Comparison of ENCODE assay signal across 1 cellular context in the genomic region with DNA sequence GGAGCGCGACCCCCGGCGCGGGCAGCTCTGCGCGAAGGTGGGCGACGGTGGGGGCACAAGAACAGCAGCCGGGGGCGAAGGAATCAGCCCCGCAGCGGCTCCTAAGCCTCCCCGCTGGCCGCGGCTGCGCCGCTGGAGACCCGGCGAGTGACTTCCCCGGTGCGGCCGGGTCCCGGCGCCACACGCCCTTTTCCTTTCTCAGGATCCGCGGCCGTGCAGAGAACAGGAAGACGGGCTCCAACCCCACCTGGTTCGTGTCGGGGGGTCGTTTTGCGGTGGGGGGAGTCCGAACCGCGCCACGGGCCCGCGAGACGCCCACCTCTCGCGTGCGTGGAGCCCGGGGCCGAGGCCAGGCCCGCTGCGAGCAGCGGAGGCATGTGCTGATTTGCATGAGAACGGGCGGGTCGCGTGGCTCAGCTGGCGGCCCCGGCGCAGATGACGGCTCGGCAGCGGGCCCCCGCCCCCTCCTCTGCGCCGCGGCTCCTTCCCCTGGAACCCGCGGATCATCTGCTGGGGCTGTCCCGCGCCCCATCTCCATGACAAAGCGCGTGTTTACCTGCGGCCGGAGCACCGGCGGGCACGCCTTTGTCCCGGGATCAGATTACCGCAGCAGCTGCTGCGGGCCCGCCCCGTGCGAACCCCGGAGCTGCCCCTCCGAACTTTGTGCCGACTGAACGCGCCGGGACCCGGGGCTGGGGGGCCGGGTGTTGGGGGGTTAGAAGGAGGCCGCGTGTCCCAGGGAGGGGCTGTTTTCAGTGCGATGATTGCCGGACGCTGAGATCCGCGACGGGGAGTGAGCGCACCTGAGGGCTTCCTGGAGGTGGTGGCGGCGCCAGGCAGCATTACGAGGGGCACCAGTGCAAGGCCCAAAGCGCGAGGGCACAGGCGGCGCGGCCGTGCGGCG.
TF ChIP-seq lines count a peak whose summit lies in the region.

No MANE protein-coding gene starts in this region.

TF ChIP-seq in HEK293, 187 proteins besides CTCF, POLR2A, EP300 and RAD21 (continued from another document and continues in another):
- TF ChIP-seq ZNF221 (tag by site-specific recombination; IDR thresholded peaks at IDR 0.05; ENCODE audit: borderline replicate concordance) = no peak
- peak; percentile 79; the same call in 1 of the 2 replicates for TF ChIP-seq ZBTB20 (tag by site-specific recombination; IDR thresholded peaks at IDR 0.05)
- TF ChIP-seq ZEB2 (tag by site-specific recombination; IDR thresholded peaks at IDR 0.05) = peak; percentile 59; the same call in 1 of the 2 replicates
- 0 out of 2 replicates have a peak, but pooled peaks have one; percentile 25 for TF ChIP-seq KLF7 (tag by site-specific recombination; IDR thresholded peaks at IDR 0.05; ENCODE audit: borderline replicate concordance)
- no peak for TF ChIP-seq ZNF768 (tag by site-specific recombination; IDR thresholded peaks at IDR 0.05)
- TF ChIP-seq KLF9 (tag by site-specific recombination; IDR thresholded peaks at IDR 0.05; ENCODE audit: low read depth) = peak; percentile 81
- no peak for TF ChIP-seq ZNF585B (tag by site-specific recombination; IDR thresholded peaks at IDR 0.05)
- TF ChIP-seq ZNF776 (tag by site-specific recombination; IDR thresholded peaks at IDR 0.05; ENCODE audit: borderline replicate concordance) = peak; percentile 76; the same call in 1 of the 2 replicates
- TF ChIP-seq ZSCAN30 (tag by site-specific recombination; IDR thresholded peaks at IDR 0.05) = peak; percentile 49; the same call in 1 of the 2 replicates
- TF ChIP-seq, protein P1, sequence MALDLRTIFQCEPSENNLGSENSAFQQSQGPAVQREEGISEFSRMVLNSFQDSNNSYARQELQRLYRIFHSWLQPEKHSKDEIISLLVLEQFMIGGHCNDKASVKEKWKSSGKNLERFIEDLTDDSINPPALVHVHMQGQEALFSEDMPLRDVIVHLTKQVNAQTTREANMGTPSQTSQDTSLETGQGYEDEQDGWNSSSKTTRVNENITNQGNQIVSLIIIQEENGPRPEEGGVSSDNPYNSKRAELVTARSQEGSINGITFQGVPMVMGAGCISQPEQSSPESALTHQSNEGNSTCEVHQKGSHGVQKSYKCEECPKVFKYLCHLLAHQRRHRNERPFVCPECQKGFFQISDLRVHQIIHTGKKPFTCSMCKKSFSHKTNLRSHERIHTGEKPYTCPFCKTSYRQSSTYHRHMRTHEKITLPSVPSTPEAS (tag by site-specific recombination; IDR thresholded peaks at IDR 0.05) = peak; percentile 19; the same call in 1 of the 2 replicates
- TF ChIP-seq, protein P2, sequence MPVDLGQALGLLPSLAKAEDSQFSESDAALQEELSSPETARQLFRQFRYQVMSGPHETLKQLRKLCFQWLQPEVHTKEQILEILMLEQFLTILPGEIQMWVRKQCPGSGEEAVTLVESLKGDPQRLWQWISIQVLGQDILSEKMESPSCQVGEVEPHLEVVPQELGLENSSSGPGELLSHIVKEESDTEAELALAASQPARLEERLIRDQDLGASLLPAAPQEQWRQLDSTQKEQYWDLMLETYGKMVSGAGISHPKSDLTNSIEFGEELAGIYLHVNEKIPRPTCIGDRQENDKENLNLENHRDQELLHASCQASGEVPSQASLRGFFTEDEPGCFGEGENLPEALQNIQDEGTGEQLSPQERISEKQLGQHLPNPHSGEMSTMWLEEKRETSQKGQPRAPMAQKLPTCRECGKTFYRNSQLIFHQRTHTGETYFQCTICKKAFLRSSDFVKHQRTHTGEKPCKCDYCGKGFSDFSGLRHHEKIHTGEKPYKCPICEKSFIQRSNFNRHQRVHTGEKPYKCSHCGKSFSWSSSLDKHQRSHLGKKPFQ (tag by site-specific recombination; IDR thresholded peaks at IDR 0.05) = no peak
- TF ChIP-seq ZNF23 (tag by site-specific recombination; IDR thresholded peaks at IDR 0.05; ENCODE audit: borderline replicate concordance) = no peak
- TF ChIP-seq, protein P3, sequence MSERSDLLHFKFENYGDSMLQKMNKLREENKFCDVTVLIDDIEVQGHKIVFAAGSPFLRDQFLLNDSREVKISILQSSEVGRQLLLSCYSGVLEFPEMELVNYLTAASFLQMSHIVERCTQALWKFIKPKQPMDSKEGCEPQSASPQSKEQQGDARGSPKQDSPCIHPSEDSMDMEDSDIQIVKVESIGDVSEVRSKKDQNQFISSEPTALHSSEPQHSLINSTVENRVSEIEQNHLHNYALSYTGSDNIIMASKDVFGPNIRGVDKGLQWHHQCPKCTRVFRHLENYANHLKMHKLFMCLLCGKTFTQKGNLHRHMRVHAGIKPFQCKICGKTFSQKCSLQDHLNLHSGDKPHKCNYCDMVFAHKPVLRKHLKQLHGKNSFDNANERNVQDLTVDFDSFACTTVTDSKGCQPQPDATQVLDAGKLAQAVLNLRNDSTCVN (tag by site-specific recombination; optimal IDR thresholded peaks at IDR 0.05) = peak; percentile 91
- no peak for TF ChIP-seq ZNF510 (tag by site-specific recombination; IDR thresholded peaks at IDR 0.05; ENCODE audit: insufficient replicate concordance)
- no peak for TF ChIP-seq SALL2 (tag by site-specific recombination; IDR thresholded peaks at IDR 0.05; ENCODE audit: borderline replicate concordance)
- TF ChIP-seq ZNF426 (tag by site-specific recombination; IDR thresholded peaks at IDR 0.05) = no peak
- no peak for TF ChIP-seq ZNF214 (tag by site-specific recombination; IDR thresholded peaks at IDR 0.05; ENCODE audit: borderline replicate concordance)
- no peak for TF ChIP-seq ZNF555 (tag by site-specific recombination; conservative IDR thresholded peaks at IDR 0.05)
- peak; percentile 17; the same call in 1 of the 2 replicates for TF ChIP-seq ZNF24 (tag by site-specific recombination; IDR thresholded peaks at IDR 0.05)
- no peak for TF ChIP-seq ZNF660 (tag by site-specific recombination; IDR thresholded peaks at IDR 0.05)
- TF ChIP-seq, protein P4, sequence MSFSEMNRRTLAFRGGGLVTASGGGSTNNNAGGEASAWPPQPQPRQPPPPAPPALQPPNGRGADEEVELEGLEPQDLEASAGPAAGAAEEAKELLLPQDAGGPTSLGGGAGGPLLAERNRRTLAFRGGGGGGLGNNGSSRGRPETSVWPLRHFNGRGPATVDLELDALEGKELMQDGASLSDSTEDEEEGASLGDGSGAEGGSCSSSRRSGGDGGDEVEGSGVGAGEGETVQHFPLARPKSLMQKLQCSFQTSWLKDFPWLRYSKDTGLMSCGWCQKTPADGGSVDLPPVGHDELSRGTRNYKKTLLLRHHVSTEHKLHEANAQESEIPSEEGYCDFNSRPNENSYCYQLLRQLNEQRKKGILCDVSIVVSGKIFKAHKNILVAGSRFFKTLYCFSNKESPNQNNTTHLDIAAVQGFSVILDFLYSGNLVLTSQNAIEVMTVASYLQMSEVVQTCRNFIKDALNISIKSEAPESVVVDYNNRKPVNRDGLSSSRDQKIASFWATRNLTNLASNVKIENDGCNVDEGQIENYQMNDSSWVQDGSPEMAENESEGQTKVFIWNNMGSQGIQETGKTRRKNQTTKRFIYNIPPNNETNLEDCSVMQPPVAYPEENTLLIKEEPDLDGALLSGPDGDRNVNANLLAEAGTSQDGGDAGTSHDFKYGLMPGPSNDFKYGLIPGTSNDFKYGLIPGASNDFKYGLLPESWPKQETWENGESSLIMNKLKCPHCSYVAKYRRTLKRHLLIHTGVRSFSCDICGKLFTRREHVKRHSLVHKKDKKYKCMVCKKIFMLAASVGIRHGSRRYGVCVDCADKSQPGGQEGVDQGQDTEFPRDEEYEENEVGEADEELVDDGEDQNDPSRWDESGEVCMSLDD (tag by site-specific recombination; IDR thresholded peaks at IDR 0.05) = 0 out of 2 replicates have a peak, but pooled peaks have one; percentile 30
- no peak for TF ChIP-seq ZNF114 (tag by site-specific recombination; IDR thresholded peaks at IDR 0.05)
- 0 out of 2 replicates have a peak, but pooled peaks have one; percentile 23 for TF ChIP-seq ZNF777 (tag by site-specific recombination; IDR thresholded peaks at IDR 0.05; ENCODE audit: borderline replicate concordance)
- TF ChIP-seq, protein P5, sequence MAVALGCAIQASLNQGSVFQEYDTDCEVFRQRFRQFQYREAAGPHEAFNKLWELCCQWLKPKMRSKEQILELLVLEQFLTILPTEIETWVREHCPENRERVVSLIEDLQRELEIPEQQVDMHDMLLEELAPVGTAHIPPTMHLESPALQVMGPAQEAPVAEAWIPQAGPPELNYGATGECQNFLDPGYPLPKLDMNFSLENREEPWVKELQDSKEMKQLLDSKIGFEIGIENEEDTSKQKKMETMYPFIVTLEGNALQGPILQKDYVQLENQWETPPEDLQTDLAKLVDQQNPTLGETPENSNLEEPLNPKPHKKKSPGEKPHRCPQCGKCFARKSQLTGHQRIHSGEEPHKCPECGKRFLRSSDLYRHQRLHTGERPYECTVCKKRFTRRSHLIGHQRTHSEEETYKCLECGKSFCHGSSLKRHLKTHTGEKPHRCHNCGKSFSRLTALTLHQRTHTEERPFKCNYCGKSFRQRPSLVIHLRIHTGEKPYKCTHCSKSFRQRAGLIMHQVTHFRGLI (tag by site-specific recombination; IDR thresholded peaks at IDR 0.05) = peak; percentile 56
- TF ChIP-seq, protein P6, sequence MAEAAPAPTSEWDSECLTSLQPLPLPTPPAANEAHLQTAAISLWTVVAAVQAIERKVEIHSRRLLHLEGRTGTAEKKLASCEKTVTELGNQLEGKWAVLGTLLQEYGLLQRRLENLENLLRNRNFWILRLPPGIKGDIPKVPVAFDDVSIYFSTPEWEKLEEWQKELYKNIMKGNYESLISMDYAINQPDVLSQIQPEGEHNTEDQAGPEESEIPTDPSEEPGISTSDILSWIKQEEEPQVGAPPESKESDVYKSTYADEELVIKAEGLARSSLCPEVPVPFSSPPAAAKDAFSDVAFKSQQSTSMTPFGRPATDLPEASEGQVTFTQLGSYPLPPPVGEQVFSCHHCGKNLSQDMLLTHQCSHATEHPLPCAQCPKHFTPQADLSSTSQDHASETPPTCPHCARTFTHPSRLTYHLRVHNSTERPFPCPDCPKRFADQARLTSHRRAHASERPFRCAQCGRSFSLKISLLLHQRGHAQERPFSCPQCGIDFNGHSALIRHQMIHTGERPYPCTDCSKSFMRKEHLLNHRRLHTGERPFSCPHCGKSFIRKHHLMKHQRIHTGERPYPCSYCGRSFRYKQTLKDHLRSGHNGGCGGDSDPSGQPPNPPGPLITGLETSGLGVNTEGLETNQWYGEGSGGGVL (tag by site-specific recombination; IDR thresholded peaks at IDR 0.05) = 0 out of 2 replicates have a peak, but pooled peaks have one; percentile 9
- no peak for TF ChIP-seq ZNF558 (tag by site-specific recombination; IDR thresholded peaks at IDR 0.05)
- peak; percentile 45; the same call in 1 of the 2 replicates for TF ChIP-seq ZNF610 (tag by site-specific recombination; IDR thresholded peaks at IDR 0.05; ENCODE audit: borderline replicate concordance)
- no peak for TF ChIP-seq ZNF341 (tag by site-specific recombination; IDR thresholded peaks at IDR 0.05; ENCODE audit: low read depth)
- no peak for TF ChIP-seq ZNF785 (tag by site-specific recombination; IDR thresholded peaks at IDR 0.05)
- TF ChIP-seq, protein P7, sequence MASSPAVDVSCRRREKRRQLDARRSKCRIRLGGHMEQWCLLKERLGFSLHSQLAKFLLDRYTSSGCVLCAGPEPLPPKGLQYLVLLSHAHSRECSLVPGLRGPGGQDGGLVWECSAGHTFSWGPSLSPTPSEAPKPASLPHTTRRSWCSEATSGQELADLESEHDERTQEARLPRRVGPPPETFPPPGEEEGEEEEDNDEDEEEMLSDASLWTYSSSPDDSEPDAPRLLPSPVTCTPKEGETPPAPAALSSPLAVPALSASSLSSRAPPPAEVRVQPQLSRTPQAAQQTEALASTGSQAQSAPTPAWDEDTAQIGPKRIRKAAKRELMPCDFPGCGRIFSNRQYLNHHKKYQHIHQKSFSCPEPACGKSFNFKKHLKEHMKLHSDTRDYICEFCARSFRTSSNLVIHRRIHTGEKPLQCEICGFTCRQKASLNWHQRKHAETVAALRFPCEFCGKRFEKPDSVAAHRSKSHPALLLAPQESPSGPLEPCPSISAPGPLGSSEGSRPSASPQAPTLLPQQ (tag by site-specific recombination; IDR thresholded peaks at IDR 0.05) = peak; percentile 67; the same call in 1 of the 2 replicates
- no peak for TF ChIP-seq ZNF394 (tag by site-specific recombination; IDR thresholded peaks at IDR 0.05; ENCODE audit: borderline replicate concordance)
- 0 out of 2 replicates have a peak, but pooled peaks have one; percentile 20 for TF ChIP-seq GLIS1 (tag by site-specific recombination; IDR thresholded peaks at IDR 0.05)
- TF ChIP-seq MYNN (tag by site-specific recombination; IDR thresholded peaks at IDR 0.05; ENCODE audit: borderline replicate concordance) = no peak
- TF ChIP-seq ZNF530 (tag by site-specific recombination; IDR thresholded peaks at IDR 0.05; ENCODE audit: low read depth) = no peak
- TF ChIP-seq, protein P8, sequence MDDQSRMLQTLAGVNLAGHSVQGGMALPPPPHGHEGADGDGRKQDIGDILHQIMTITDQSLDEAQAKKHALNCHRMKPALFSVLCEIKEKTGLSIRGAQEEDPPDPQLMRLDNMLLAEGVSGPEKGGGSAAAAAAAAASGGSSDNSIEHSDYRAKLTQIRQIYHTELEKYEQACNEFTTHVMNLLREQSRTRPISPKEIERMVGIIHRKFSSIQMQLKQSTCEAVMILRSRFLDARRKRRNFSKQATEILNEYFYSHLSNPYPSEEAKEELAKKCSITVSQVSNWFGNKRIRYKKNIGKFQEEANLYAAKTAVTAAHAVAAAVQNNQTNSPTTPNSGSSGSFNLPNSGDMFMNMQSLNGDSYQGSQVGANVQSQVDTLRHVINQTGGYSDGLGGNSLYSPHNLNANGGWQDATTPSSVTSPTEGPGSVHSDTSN (CRISPR knock-in tag; IDR thresholded peaks at IDR 0.05) = peak; percentile 38; the same call in 1 of the 2 replicates
- peak; percentile 47; the same call in 1 of the 2 replicates for TF ChIP-seq KLF10 (tag by site-specific recombination; IDR thresholded peaks at IDR 0.05)
- TF ChIP-seq KLF16 (tag by site-specific recombination; IDR thresholded peaks at IDR 0.05) = peak; percentile 70; the same call in 1 of the 2 replicates
- no peak for TF ChIP-seq ZNF677 (tag by site-specific recombination; IDR thresholded peaks at IDR 0.05)
- TF ChIP-seq TRIM28 (IDR thresholded peaks at IDR 0.05; ENCODE audit: borderline replicate concordance, low read length) = no peak
- 0 out of 2 replicates have a peak, but pooled peaks have one; percentile 59 for TF ChIP-seq ZNF561 (tag by site-specific recombination; IDR thresholded peaks at IDR 0.05; ENCODE audit: borderline replicate concordance)
- TF ChIP-seq KLF1 (tag by site-specific recombination; IDR thresholded peaks at IDR 0.05) = peak; percentile 92
- peak; percentile 48 for TF ChIP-seq SP2 (tag by site-specific recombination; IDR thresholded peaks at IDR 0.05)
- TF ChIP-seq, protein P9, sequence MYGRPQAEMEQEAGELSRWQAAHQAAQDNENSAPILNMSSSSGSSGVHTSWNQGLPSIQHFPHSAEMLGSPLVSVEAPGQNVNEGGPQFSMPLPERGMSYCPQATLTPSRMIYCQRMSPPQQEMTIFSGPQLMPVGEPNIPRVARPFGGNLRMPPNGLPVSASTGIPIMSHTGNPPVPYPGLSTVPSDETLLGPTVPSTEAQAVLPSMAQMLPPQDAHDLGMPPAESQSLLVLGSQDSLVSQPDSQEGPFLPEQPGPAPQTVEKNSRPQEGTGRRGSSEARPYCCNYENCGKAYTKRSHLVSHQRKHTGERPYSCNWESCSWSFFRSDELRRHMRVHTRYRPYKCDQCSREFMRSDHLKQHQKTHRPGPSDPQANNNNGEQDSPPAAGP (tag by site-specific recombination; IDR thresholded peaks at IDR 0.05) = peak; percentile 87
- no peak for TF ChIP-seq ZNF211 (tag by site-specific recombination; IDR thresholded peaks at IDR 0.05; ENCODE audit: low read depth)
- TF ChIP-seq GLI4 (tag by site-specific recombination; IDR thresholded peaks at IDR 0.05) = no peak
- no peak for TF ChIP-seq ZNF629 (tag by site-specific recombination; IDR thresholded peaks at IDR 0.05)
- TF ChIP-seq ZNF350 (tag by site-specific recombination; IDR thresholded peaks at IDR 0.05) = no peak
- TF ChIP-seq ZNF10 (tag by site-specific recombination; IDR thresholded peaks at IDR 0.05) = peak; percentile 41; the same call in 1 of the 2 replicates
- TF ChIP-seq ZNF549 (tag by site-specific recombination; IDR thresholded peaks at IDR 0.05) = no peak
